10 cellular contexts compared by ENCODE assay signal in genomic region chrX:19964017-19964710, GRCh38. TPM values are rescaled to one million over a fixed set of nuclear protein-coding genes. Genes with fewer than 3 reads are reported as not detected.
DNase-seq lines count a peak whose midpoint lies in the region; ATAC-seq, FAIRE-seq and TF ChIP-seq lines count a peak whose summit lies in the region.
"Had no signal": no experiment of that assay in that cellular context is flagged by ENCODE, and none has a peak within 500 bp of the region (broad histone marks: within the 10 kb centered on the region; RNA-seq: fewer than 3 reads in every experiment).

No MANE protein-coding gene starts in this region.

- no peak overlapping the region for H3K27ac ChIP-seq in HepG2 (ENCODE audit: extremely low read length, insufficient read depth, low read length)
- H3K27ac ChIP-seq: left lung, SJSA1 had no signal

- H3K27me3 Mint-ChIP-seq in activated CD4-positive, alpha-beta memory T cell treated with anti-CD3 and anti-CD28 coated beads, Interleukin-2, amount 10 ng/mL, durations not matched to agents 7 days and 5 days: no peaks in the 10 kb centered on the region

- no peak for TF ChIP-seq EP300 in HepG2 (IDR thresholded peaks at IDR 0.05; ENCODE audit: low read depth in 2 of 2, low read length in 2 of 2)
- TF ChIP-seq EP300 in HepG2 (CRISPR knock-in tag; IDR thresholded peaks at IDR 0.05; ENCODE audit: borderline replicate concordance): no peak

- H3K27me3 ChIP-seq in HepG2 (ENCODE audit: control insufficient read depth in 1 of 2, insufficient read depth in 2 of 2, low read length in 2 of 2): no peaks in the 10 kb centered on the region
- H3K27me3 ChIP-seq: left lung, SJSA1 had no signal

- H3K4me3 Mint-ChIP-seq in activated CD4-positive, alpha-beta memory T cell treated with anti-CD3 and anti-CD28 coated beads, Interleukin-2, amount 10 ng/mL, durations not matched to agents 7 days and 5 days: no peak overlapping the region

- 94% methylated on average over 9 of the region's 9 CpGs for WGBS in HepG2 (ENCODE audit: low lambda C conversion rate)

- ATAC-seq in GM18873 (IDR thresholded peaks at IDR 0.05; ENCODE audit: low FRiP score, unreplicated experiment): peak; percentile 59
- peak; percentile 82 for ATAC-seq in HG02852 (IDR thresholded peaks at IDR 0.05; ENCODE audit: unreplicated experiment)
- ATAC-seq in HepG2: no peak
- ATAC-seq: left lung had no signal

- intact Hi-C loops in HepG2 (cut with micrococcal nuclease; ENCODE audit: unreplicated experiment): no loop called here

- POLR2A ChIA-PET in activated CD4-positive, alpha-beta memory T cell treated with anti-CD3 and anti-CD28 coated beads, Interleukin-2, amount 10 ng/mL, durations not matched to agents 7 days and 5 days (lab: Charles Lee): no interaction called here
- POLR2A ChIA-PET in HepG2 (lab: Yijun Ruan, JAX): no interaction called here

- no TSS peak for BruUV-seq in HepG2 (replicated peaks; lab: Mats Ljungman, UMichigan)

- H3K4me1 ChIP-seq in HepG2 (ENCODE audit: insufficient read depth, low read length): peaks cover 3% of the 10 kb centered on the region
- H3K4me1 ChIP-seq: left lung, SJSA1 had no signal

- H3K9me3 ChIP-seq in HepG2 (ENCODE audit: low read length): no peaks in the 10 kb centered on the region
- H3K9me3 ChIP-seq: left lung, SJSA1 had no signal

- FAIRE-seq in HepG2 (lab: Jason Lieb, UNC): no peak

- TF ChIP-seq POLR2A in HepG2 (IDR thresholded peaks at IDR 0.05; ENCODE audit: insufficient read depth in 1 of 2, low read depth in 2 of 2, low read length in 2 of 2): no peak

- DNase-seq in activated CD4-positive, alpha-beta memory T cell treated with anti-CD3 and anti-CD28 coated beads, Interleukin-2, amount 10 ng/mL, durations not matched to agents 7 days and 5 days: peak; percentile 43
- peak; percentile 1 to 39 for DNase-seq in stimulated activated CD4-positive, alpha-beta T cell treated with anti-CD3 and anti-CD28 coated beads, Interleukin-4, amount 100 ng/mL, for 4 hours
- DNase-seq in HepG2 (ENCODE audit: low spot score) (no peak), NCI-H524 treated with DMSO at 0.1 percent for 48 hours (lab: John Stamatoyannopoulos, UW) (no peak), NCI-H345 treated with DMSO at 0.1 percent for 48 hours (lab: John Stamatoyannopoulos, UW; ENCODE audit: unreplicated experiment) (no peak)
- DNase-seq: left lung, NCI-H1436 treated with DMSO at 0.1 percent for 48 hours had no signal

- H3K4me2 ChIP-seq in HepG2 (ENCODE audit: low read depth, low read length): no peak overlapping the region

- no peaks in the 10 kb centered on the region for H3K9me3 Mint-ChIP-seq in activated CD4-positive, alpha-beta memory T cell treated with anti-CD3 and anti-CD28 coated beads, Interleukin-2, amount 10 ng/mL, durations not matched to agents 7 days and 5 days

- peaks cover 24% of the 10 kb centered on the region for H3K4me1 Mint-ChIP-seq in activated CD4-positive, alpha-beta memory T cell treated with anti-CD3 and anti-CD28 coated beads, Interleukin-2, amount 10 ng/mL, durations not matched to agents 7 days and 5 days

- in situ Hi-C loops in HepG2 (cut with HindIII; ENCODE audit: extremely low pct_ligation_motif_present, low pct_unique_long_range_greater_than_20kb): no loop called here

- H2AFZ ChIP-seq in HepG2 (ENCODE audit: low read length): no peak overlapping the region

- H3K36me3 ChIP-seq in HepG2 (replicated peaks in 1 of 2; ENCODE audit: control insufficient read depth in 1 of 2, insufficient read depth in 2 of 2, low read length in 2 of 2): no peaks in the 10 kb centered on the region
- H3K36me3 ChIP-seq: SJSA1 had no signal

- no peak for TF ChIP-seq CTCF in HepG2 (CRISPR knock-in tag; IDR thresholded peaks at IDR 0.05)

- H4K20me1 ChIP-seq in HepG2 (ENCODE audit: insufficient read depth, low read length): no peaks in the 10 kb centered on the region

- H3K27ac Mint-ChIP-seq in activated CD4-positive, alpha-beta memory T cell treated with anti-CD3 and anti-CD28 coated beads, Interleukin-2, amount 10 ng/mL, durations not matched to agents 7 days and 5 days: no peak overlapping the region

- H3K9ac ChIP-seq in HepG2 (ENCODE audit: insufficient read depth, low read depth, low read length): no peak overlapping the region

- CTCF ChIA-PET in activated CD4-positive, alpha-beta memory T cell treated with anti-CD3 and anti-CD28 coated beads, Interleukin-2, amount 10 ng/mL, durations not matched to agents 7 days and 5 days (lab: Charles Lee): no interaction called here
- CTCF ChIA-PET in HepG2 (lab: Yijun Ruan, JAX; ENCODE audit: low intra/inter-chr PET ratio, low total read pairs): no interaction called here

- H3K36me3 Mint-ChIP-seq in activated CD4-positive, alpha-beta memory T cell treated with anti-CD3 and anti-CD28 coated beads, Interleukin-2, amount 10 ng/mL, durations not matched to agents 7 days and 5 days (ENCODE audit: low read depth): peaks cover 31% of the 10 kb centered on the region

- no peak overlapping the region for H3K4me3 ChIP-seq in HepG2 (replicated peaks in 1 of 3; ENCODE audit: insufficient read depth in 1 of 3, low read depth in 2 of 3, low read length in 3 of 3)
- H3K4me3 ChIP-seq: left lung, SJSA1 had no signal

- no peak for TF ChIP-seq RAD21 in HepG2 (CRISPR knock-in tag; IDR thresholded peaks at IDR 0.05)

- H3K79me2 ChIP-seq in HepG2 (ENCODE audit: insufficient read depth, low read length): no peaks in the 10 kb centered on the region

TF ChIP-seq in HepG2, 621 proteins besides CTCF, POLR2A, EP300 and RAD21 (continues in another document):
- no peak for TF ChIP-seq TCF7L2 (IDR thresholded peaks at IDR 0.05; ENCODE audit: low read depth, low read length)
- TF ChIP-seq NFAT5 (CRISPR knock-in tag; IDR thresholded peaks at IDR 0.05): no peak
- TF ChIP-seq MAFF (IDR thresholded peaks at IDR 0.05; ENCODE audit: low read depth, low read length): no peak
- TF ChIP-seq FIP1L1 (IDR thresholded peaks at IDR 0.05; ENCODE audit: borderline replicate concordance, insufficient read depth, low read depth, low read length): no peak
- no peak for TF ChIP-seq TEAD3 (CRISPR knock-in tag; optimal IDR thresholded peaks at IDR 0.05; ENCODE audit: borderline replicate concordance)
- no peak for TF ChIP-seq ZNF792 (CRISPR knock-in tag; IDR thresholded peaks at IDR 0.05)

RNA-seq across cellular contexts. Expression of gene BCLAF3, which starts 26.7 kb away (rescaled TPM):
- 1 to 10 TPM; 8.4 to 8.6 TPM for total RNA-seq in activated CD4-positive, alpha-beta memory T cell treated with anti-CD3 and anti-CD28 coated beads, Interleukin-2, amount 10 ng/mL, durations not matched to agents 7 days and 5 days
- total RNA-seq in HepG2 (2016; rRNA removed; fragmentation: Illumina TruSeq; extraction: Trizol): 2.3 and 2.7 TPM in 2 replicates
- 3.1 and 4.1 TPM in 2 replicates for total RNA-seq in HepG2 (2016; cell fraction: cytosol; rRNA removed; fragmentation: Illumina TruSeq; extraction: Trizol; ENCODE audit: low read depth)
- 2.8 and 3.1 TPM in 2 replicates for total RNA-seq in HepG2 (2016; cell fraction: insoluble cytoplasmic fraction; rRNA removed; fragmentation: Illumina TruSeq; extraction: Trizol)
- 3.1 and 4.3 TPM in 2 replicates for total RNA-seq in HepG2 (2016; cell fraction: membrane; rRNA removed; fragmentation: Illumina TruSeq; extraction: Trizol)
- total RNA-seq in HepG2 (2016; cell fraction: nucleus; rRNA removed; fragmentation: Illumina TruSeq; extraction: Trizol): 4.7 and 6.2 TPM in 2 replicates
- polyA plus RNA-seq in HepG2 (2011; rRNA removed): 1.5 and 1.8 TPM in 2 replicates
- 0.21 and 0.42 TPM in 2 replicates for polyA plus RNA-seq in HepG2 (2011; cell fraction: cytosol; rRNA removed)
- 2.6 and 4.6 TPM in 2 replicates for polyA plus RNA-seq in HepG2 (2011; cell fraction: nucleus; rRNA removed)
- 2.2 and 2.5 TPM in 2 replicates for polyA plus RNA-seq in HepG2 (2012)
- polyA plus RNA-seq in HepG2 (2016; cell fraction: cytosol; fragmentation: Illumina TruSeq; extraction: Trizol; ENCODE audit: low read depth): 0.17 and 0.46 TPM in 2 replicates
- polyA plus RNA-seq in HepG2 (2016; cell fraction: insoluble cytoplasmic fraction; fragmentation: Illumina TruSeq; extraction: Trizol; ENCODE audit: low read depth): 3.1 and 4.5 TPM in 2 replicates
- 0.37 and 1.1 TPM in 2 replicates for polyA plus RNA-seq in HepG2 (2016; cell fraction: membrane; fragmentation: Illumina TruSeq; extraction: Trizol; ENCODE audit: low read depth)
- polyA plus RNA-seq in HepG2 (2016; cell fraction: nucleus; fragmentation: Illumina TruSeq; extraction: Trizol; ENCODE audit: insufficient read depth, low read depth): 9.1 and 10.0 TPM in 2 replicates
- 0.30 and 0.84 TPM in 2 replicates for polyA minus RNA-seq in HepG2 (2011; rRNA and poly(A)+ RNA removed; ENCODE audit: low replicate concordance)
- 0.89 and 1.1 TPM in 2 replicates for polyA minus RNA-seq in HepG2 (2011; cell fraction: cytosol; rRNA and poly(A)+ RNA removed)
- polyA minus RNA-seq in HepG2 (2011; cell fraction: nucleus; rRNA and poly(A)+ RNA removed): 7.9 and 9.9 TPM in 2 replicates

Comparison
In these comparisons a context has a peak if more than half of its experiments do, and no peak if none do; other contexts are left out.
1. DNase-seq: peak in activated CD4-positive, alpha-beta memory T cell treated with anti-CD3 and anti-CD28 coated beads, Interleukin-2, amount 10 ng/mL, durations not matched to agents 7 days and 5 days (single experiment) and stimulated activated CD4-positive, alpha-beta T cell treated with anti-CD3 and anti-CD28 coated beads, Interleukin-4, amount 100 ng/mL, for 4 hours (2 of 2); none in HepG2 (single experiment), NCI-H524 treated with DMSO at 0.1 percent for 48 hours (single experiment) and NCI-H345 treated with DMSO at 0.1 percent for 48 hours (single experiment).